Comparison of ENCODE assay signal across 16 cellular contexts in the genomic region with DNA sequence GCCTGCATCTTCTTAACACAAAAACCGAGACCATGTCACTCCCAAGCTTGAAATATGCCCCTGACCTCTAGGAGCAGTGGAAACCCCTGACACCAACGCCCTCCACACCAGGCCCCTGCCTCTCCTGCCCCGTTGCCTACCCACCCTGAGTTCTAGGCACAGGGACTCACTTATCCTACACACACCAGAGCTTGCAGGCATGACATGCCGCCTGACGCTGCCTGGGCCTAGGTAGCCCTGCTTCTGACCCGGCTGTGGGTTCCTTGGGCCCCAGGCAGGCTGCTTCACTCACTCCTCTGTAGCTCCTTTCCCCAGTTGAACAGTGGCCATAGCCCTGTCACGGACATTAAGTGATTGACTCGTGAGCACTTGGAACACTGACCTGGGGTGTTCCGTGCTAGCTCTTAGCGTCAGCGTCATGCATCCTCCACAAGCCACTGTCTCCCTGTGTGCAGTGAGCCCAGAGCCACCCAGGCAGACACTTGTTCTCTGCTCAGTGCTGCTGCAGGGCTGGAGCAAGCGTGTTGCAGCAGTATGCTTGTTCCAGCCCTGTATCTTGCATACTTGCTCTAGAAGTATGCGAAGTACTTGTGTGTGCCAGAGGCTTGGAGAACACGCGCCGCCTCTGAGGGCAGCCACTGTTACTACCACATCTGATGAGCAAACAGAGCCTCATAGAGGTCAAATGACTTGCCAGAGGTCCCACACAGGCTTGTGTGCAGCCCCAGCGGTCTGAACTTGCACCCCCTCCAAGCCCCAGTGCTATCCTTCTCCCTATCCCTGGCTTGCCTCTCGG. TPM values are rescaled to one million over a fixed set of nuclear protein-coding genes. Genes with fewer than 3 reads are reported as not detected.
DNase-seq lines count a peak whose midpoint lies in the region; ATAC-seq and TF ChIP-seq lines count a peak whose summit lies in the region.
"Had no signal": no experiment of that assay in that cellular context is flagged by ENCODE, and none has a peak within 500 bp of the region (broad histone marks: within the 10 kb centered on the region; RNA-seq: fewer than 3 reads in every experiment).

No MANE protein-coding gene starts in this region.

- CTCF ChIA-PET in BJ (lab: Yijun Ruan, JAX), result interaction anchor here (0.7 to 12.3 kb wide), 3 partner anchors 10 to 98 kb away, joined by 3 to 248 read pairs (median 4); no protein-coding TSS in a partner anchor
- CTCF ChIA-PET in Calu3 (lab: Charles Lee), result no interaction called here

- H3K4me1 Mint-ChIP-seq in activated T-helper 17 cell treated with anti-CD3 and anti-CD28 coated beads, Interleukin-2, amount 50 U/mL, for 72 hours, result peaks cover 2% of the 10 kb centered on the region
- H3K4me1 Mint-ChIP-seq in Calu3 (ENCODE audit: low read depth, unreplicated experiment), result no peaks in the 10 kb centered on the region

- intact Hi-C loops in left cardiac atrium (cut with DNase I), result no loop called here
- intact Hi-C loops in posterior vena cava (cut with DNase I), result loop anchor here in 1 of 2 donors (2.0 kb wide), 1 partner anchor 67 kb away; no protein-coding TSS in a partner anchor
- intact Hi-C loops in Calu3 (cut with micrococcal nuclease; ENCODE audit: unreplicated experiment), result no loop called here

- BruUV-seq in Calu3 (replicated peaks; lab: Mats Ljungman, UMichigan), result no TSS peak

- DNase-seq in BJ (ENCODE audit: low read depth), result peak; percentile 30
- DNase-seq in left cardiac atrium, result peak; percentile 48
- DNase-seq in posterior vena cava (ENCODE audit: low spot score), result peak; percentile 87
- DNase-seq in Calu3, result no peak
- DNase-seq in GOT3 (lab: John Stamatoyannopoulos, UW), result no peak
- DNase-seq in NCI-H774 (lab: John Stamatoyannopoulos, UW), result no peak
- DNase-seq: activated CD4-positive, CD25-positive, alpha-beta regulatory T cell treated with anti-CD3 and anti-CD28 coated beads, Interleukin-2, amount 50 U/mL, for 72 hours; activated gamma-delta T cell treated with Interleukin-2 at 50 U/mL for 16 hours; cortex of kidney; NCI-H446; SJCRH30; stimulated activated CD4-positive, alpha-beta T cell treated with anti-CD3 and anti-CD28 coated beads, Interleukin-2, amount 100 ng/mL, for 24 hours had no signal

- no peak overlapping the region for H3K4me3 ChIP-seq in BJ (ENCODE audit: low read depth, low read length)
- H3K4me3 ChIP-seq: SJCRH30 had no signal

- POLR2A ChIA-PET in BJ (lab: Charles Lee), result no interaction called here

- no peaks in the 10 kb centered on the region for H3K9me3 Mint-ChIP-seq in activated T-helper 17 cell treated with anti-CD3 and anti-CD28 coated beads, Interleukin-2, amount 50 U/mL, for 72 hours
- no peaks in the 10 kb centered on the region for H3K9me3 Mint-ChIP-seq in Calu3 (ENCODE audit: low read depth, unreplicated experiment)

- H3K27ac Mint-ChIP-seq in activated T-helper 17 cell treated with anti-CD3 and anti-CD28 coated beads, Interleukin-2, amount 50 U/mL, for 72 hours, result peak overlapping the region; percentile 75
- no peak overlapping the region for H3K27ac Mint-ChIP-seq in Calu3 (ENCODE audit: unreplicated experiment)

- H3K27me3 ChIP-seq in BJ (ENCODE audit: control insufficient read depth, insufficient read depth, low read length), result no peaks in the 10 kb centered on the region
- H3K27me3 ChIP-seq: SJCRH30 had no signal

- ATAC-seq in activated T-helper 17 cell treated with anti-CD3 and anti-CD28 coated beads, Interleukin-2, amount 50 U/mL, for 72 hours (replicated peaks), result no peak
- ATAC-seq in left cardiac atrium (peak; percentile 77 to 80), GM18502 (IDR thresholded peaks at IDR 0.05; ENCODE audit: poor library complexity, unreplicated experiment) (no peak)

- H3K36me3 ChIP-seq in BJ (ENCODE audit: control insufficient read depth, insufficient read depth, low read length), result peaks cover 10% of the 10 kb centered on the region

- H3K27me3 Mint-ChIP-seq in activated T-helper 17 cell treated with anti-CD3 and anti-CD28 coated beads, Interleukin-2, amount 50 U/mL, for 72 hours, result no peaks in the 10 kb centered on the region
- H3K27me3 Mint-ChIP-seq in Calu3 (ENCODE audit: unreplicated experiment), result no peaks in the 10 kb centered on the region

- H3K4me3 Mint-ChIP-seq in activated T-helper 17 cell treated with anti-CD3 and anti-CD28 coated beads, Interleukin-2, amount 50 U/mL, for 72 hours, result no peak overlapping the region
- H3K4me3 Mint-ChIP-seq in Calu3 (ENCODE audit: low read depth, unreplicated experiment), result no peak overlapping the region

- TF ChIP-seq CTCF in BJ (IDR thresholded peaks at IDR 0.05; ENCODE audit: insufficient read depth, low read depth, low read length) (0 out of 2 replicates have a peak, but pooled peaks have one; percentile 3), Calu3 (IDR thresholded peaks at IDR 0.05; ENCODE audit: unreplicated experiment) (no peak)

- peaks cover 23% of the 10 kb centered on the region for H3K36me3 Mint-ChIP-seq in activated T-helper 17 cell treated with anti-CD3 and anti-CD28 coated beads, Interleukin-2, amount 50 U/mL, for 72 hours (ENCODE audit: low read depth)
- H3K36me3 Mint-ChIP-seq in Calu3 (ENCODE audit: insufficient read depth, unreplicated experiment), result peaks cover 49% of the 10 kb centered on the region

RNA-seq across cellular contexts. Expression of a gene that starts 15.6 kb away (rescaled TPM):
- polyA plus RNA-seq in BJ (2011; rRNA removed), result 1.1 and 1.2 TPM in 2 replicates
- polyA minus RNA-seq in BJ (2011; rRNA and poly(A)+ RNA removed), result 1.6 and 2.3 TPM in 2 replicates
- 10 to 100 TPM in 1 of 2 donors, 1 to 10 TPM in 1; 6.3 to 11.0 TPM for total RNA-seq in activated T-helper 17 cell treated with anti-CD3 and anti-CD28 coated beads, Interleukin-2, amount 50 U/mL, for 72 hours
- total RNA-seq in left cardiac atrium, result under 1 TPM; 0.24 to 0.56 TPM
- 1 to 10 TPM in 1 of 2 donors, under 1 TPM in 1; 0.37 to 1.2 TPM for total RNA-seq in posterior vena cava
- total RNA-seq in Calu3 (2022), result 15.3 and 22.2 TPM in 2 replicates

RNA-seq across cellular contexts. Expression of a gene that starts 39.3 kb away (rescaled TPM):
- 147 and 167 TPM in 2 replicates for polyA plus RNA-seq in BJ (2011; rRNA removed)
- polyA minus RNA-seq in BJ (2011; rRNA and poly(A)+ RNA removed), result 57.5 and 92.1 TPM in 2 replicates
- total RNA-seq in activated T-helper 17 cell treated with anti-CD3 and anti-CD28 coated beads, Interleukin-2, amount 50 U/mL, for 72 hours, result 100 to 1,000 TPM; 222 to 241 TPM
- total RNA-seq in left cardiac atrium (100 to 1,000 TPM; 166 to 253 TPM), posterior vena cava (100 to 1,000 TPM; 166 to 175 TPM), Calu3 (2022) (190 and 229 TPM in 2 replicates)

RNA-seq across cellular contexts. Expression of a gene that starts 39.4 kb away (rescaled TPM):
- 16.6 and 18.6 TPM in 2 replicates for polyA plus RNA-seq in BJ (2011; rRNA removed)
- 4.1 and 4.6 TPM in 2 replicates for polyA minus RNA-seq in BJ (2011; rRNA and poly(A)+ RNA removed)
- 10 to 100 TPM; 34.5 to 35.4 TPM for total RNA-seq in activated T-helper 17 cell treated with anti-CD3 and anti-CD28 coated beads, Interleukin-2, amount 50 U/mL, for 72 hours
- total RNA-seq in left cardiac atrium (10 to 100 TPM; 10.5 to 13.8 TPM), posterior vena cava (10 to 100 TPM; 11.2 to 21.7 TPM), Calu3 (2022) (17.2 and 17.7 TPM in 2 replicates)

RNA-seq across cellular contexts. Expression of a gene that starts 44.6 kb away (rescaled TPM):
- polyA plus RNA-seq in BJ (2011; rRNA removed), result not detected in 2 replicates
- polyA minus RNA-seq in BJ (2011; rRNA and poly(A)+ RNA removed), result not detected in 2 replicates
- total RNA-seq in activated T-helper 17 cell treated with anti-CD3 and anti-CD28 coated beads, Interleukin-2, amount 50 U/mL, for 72 hours, result under 1 TPM in 1 of 2 donors, not detected in 1; 0.37 TPM
- total RNA-seq in left cardiac atrium (not detected), posterior vena cava (not detected), Calu3 (2022) (not detected in 2 replicates)
- total RNA-seq: M059J, SJCRH30 had no signal
- polyA plus RNA-seq: neural cell had no signal

Comparison
In these comparisons a context has a peak if more than half of its experiments do, and no peak if none do; other contexts are left out.
1. DNase-seq: peak in BJ (single experiment), left cardiac atrium (single experiment) and posterior vena cava (single experiment); none in Calu3 (single experiment), GOT3 (single experiment) and NCI-H774 (single experiment).
2. ATAC-seq: peak in left cardiac atrium (2 of 2); none in activated T-helper 17 cell treated with anti-CD3 and anti-CD28 coated beads, Interleukin-2, amount 50 U/mL, for 72 hours (single experiment) and GM18502 (single experiment).